ENCODE assay signal across 10 cellular contexts in genomic region chr7:106064329-106064728, GRCh38. TPM values are rescaled to one million over a fixed set of nuclear protein-coding genes. Genes with fewer than 3 reads are reported as not detected.
DNase-seq lines count a peak whose midpoint lies in the region; ATAC-seq and TF ChIP-seq lines count a peak whose summit lies in the region.
"Had no signal": no experiment of that assay in that cellular context is flagged by ENCODE, and none has a peak within 500 bp of the region (broad histone marks: within the 10 kb centered on the region; RNA-seq: fewer than 3 reads in every experiment).

No MANE protein-coding gene starts in this region.

- H3K9me3 ChIP-seq in psoas muscle: no peaks in the 10 kb centered on the region

- intact Hi-C loops in psoas muscle (cut with DNase I): loop anchor here in 1 of 2 donors (10.0 kb wide), 1 partner anchor 220 kb away; the partner anchor contains the start of gene NAMPT

- H3K27me3 ChIP-seq in psoas muscle (ENCODE audit: insufficient read depth in 3 of 3, low read length in 2 of 3): no peaks in the 10 kb centered on the region

- DNase-seq in DMS 273 (lab: John Stamatoyannopoulos, UW; ENCODE audit: unreplicated experiment): peak; percentile 91
- DNase-seq in NCI-H2171 treated with DMSO at 0.1 percent for 48 hours (lab: John Stamatoyannopoulos, UW): peak; percentile 89
- DNase-seq in epithelial cell of prostate (ENCODE audit: low read depth, low spot score): no peak
- no peak for DNase-seq in psoas muscle
- no peak for DNase-seq in medulla oblongata (ENCODE audit: extremely low spot score)
- no peak for DNase-seq in GM03348 (ENCODE audit: low spot score)
- no peak for DNase-seq in stimulated activated naive CD8-positive, alpha-beta T cell treated with anti-CD3 and anti-CD28 coated beads, Interleukin-15, Interleukin-2, amounts not matched to agents 100 U/mL and 50 U/mL, for 24 hours
- DNase-seq in activated CD4-positive, alpha-beta T cell treated with anti-CD3 and anti-CD28 coated beads for 1 hour: no peak
- DNase-seq: activated T-cell treated with anti-CD3 and anti-CD28 coated beads, Interleukin-2, amount 50 U/mL, for 4 hours; effector memory CD4-positive, alpha-beta T cell had no signal

- H3K4me1 ChIP-seq in psoas muscle: peaks cover 16% of the 10 kb centered on the region

- WGBS in psoas muscle, 3 donors: 32 to 60% (median 51%) methylated on average over 9 of the region's 9 CpGs

- H3K27ac ChIP-seq in epithelial cell of prostate (peak overlapping the region; percentile 92), psoas muscle (peak overlapping the region; percentile 87)

- no peak for TF ChIP-seq CTCF in psoas muscle (IDR thresholded peaks at IDR 0.05)

- peak overlapping the region; percentile 57 for H3K4me3 ChIP-seq in psoas muscle

- no peaks in the 10 kb centered on the region for H3K36me3 ChIP-seq in psoas muscle (ENCODE audit: insufficient read depth in 1 of 2, low read depth in 1 of 2)

- peak; percentile 1 to 5 (median 3) for ATAC-seq in psoas muscle
- no peak for ATAC-seq in stimulated activated naive CD8-positive, alpha-beta T cell treated with anti-CD3 and anti-CD28 coated beads, Interleukin-15, Interleukin-2, amounts not matched to agents 100 U/mL and 50 U/mL, for 24 hours
- ATAC-seq: activated T-cell treated with anti-CD3 and anti-CD28 coated beads, Interleukin-2, amount 50 U/mL, for 4 hours had no signal

RNA-seq across cellular contexts. Expression of gene SYPL1, which starts 47.8 kb away (rescaled TPM):
- 100 to 1,000 TPM in 1 of 4 donors, 10 to 100 TPM in 3; 68.3 to 113 (median 80.2) TPM for total RNA-seq in psoas muscle
- polyA plus RNA-seq in psoas muscle: 100 to 1,000 TPM in 1 of 3 donors, 10 to 100 TPM in 2; 66.3 to 110 (median 72.1) TPM

Comparison
In these comparisons a context has a peak if more than half of its experiments do, and no peak if none do; other contexts are left out.
1. DNase-seq: peak in DMS 273 (single experiment) and NCI-H2171 treated with DMSO at 0.1 percent for 48 hours (single experiment); none in epithelial cell of prostate (single experiment), psoas muscle (0 of 2), medulla oblongata (single experiment), GM03348 (single experiment), stimulated activated naive CD8-positive, alpha-beta T cell treated with anti-CD3 and anti-CD28 coated beads, Interleukin-15, Interleukin-2, amounts not matched to agents 100 U/mL and 50 U/mL, for 24 hours (single experiment) and activated CD4-positive, alpha-beta T cell treated with anti-CD3 and anti-CD28 coated beads for 1 hour (single experiment).